In genomic region chr5:96322217-96322616, GRCh38 we compare ENCODE assay signal across 27 cellular contexts.
"Had no signal": no experiment of that assay in that cellular context is flagged by ENCODE, and none has a peak within 500 bp of the region (broad histone marks: within the 10 kb centered on the region; RNA-seq: fewer than 3 reads in every experiment).

No MANE protein-coding gene starts in this region.

- H3K27ac ChIP-seq: body of pancreas, cardiac muscle cell, neutrophil, pancreas, psoas muscle, right atrium auricular region, skin epidermis, upper lobe of right lung, VCaP had no signal

- FAIRE-seq: endometrium, pancreas had no signal

- ATAC-seq: activated CD4-positive, CD25-positive, alpha-beta regulatory T cell treated with anti-CD3 and anti-CD28 coated beads, Interleukin-2, amount 50 U/mL, for 24 hours; activated CD8-positive, alpha-beta memory T cell treated with anti-CD3 and anti-CD28 coated beads, Interleukin-2, amount 10 ng/mL, durations not matched to agents 7 days and 5 days; activated CD8-positive, alpha-beta T cell treated with anti-CD3 and anti-CD28 coated beads for 36 hours; activated naive CD8-positive, alpha-beta T cell treated with anti-CD3 and anti-CD28 coated beads, Interleukin-2, amount 50 U/mL, for 24 hours; body of pancreas; left ventricle myocardium superior; natural killer cell treated with Interleukin-12 subunit alpha and Interleukin-12 subunit beta and Interleukin-15 and Interleukin-18, amount 100 ng/mL, for 72 hours; pancreas; psoas muscle; stimulated activated effector memory CD8-positive, alpha-beta T cell treated with anti-CD3 and anti-CD28 coated beads, Interleukin-12 subunit alpha, Interleukin-12 subunit beta, amount 100 ng/mL, for 72 hours; upper lobe of right lung had no signal

- H3K4me1 ChIP-seq: body of pancreas, pancreas, right atrium auricular region, upper lobe of right lung had no signal

- H3K36me3 ChIP-seq: cardiac muscle cell, neutrophil, pancreas, right atrium auricular region, upper lobe of right lung had no signal

- H3K4me3 ChIP-seq: body of pancreas, cardiac muscle cell, pancreas, psoas muscle, right atrium auricular region, skin epidermis, upper lobe of right lung had no signal

- H3K9me3 ChIP-seq: body of pancreas, neutrophil, pancreas, psoas muscle, right atrium auricular region, upper lobe of right lung had no signal

- H3K27me3 ChIP-seq: body of pancreas, cardiac muscle cell, neutrophil, pancreas, right atrium auricular region, upper lobe of right lung had no signal

- DNase-seq: activated CD4-positive, alpha-beta T cell treated with anti-CD3 and anti-CD28 coated beads, Interleukin-2, amount 10 ng/mL, durations not matched to agents 7 days and 5 days; activated CD8-positive, alpha-beta memory T cell treated with anti-CD3 and anti-CD28 coated beads, Interleukin-2, amount 10 ng/mL, durations not matched to agents 7 days and 5 days; activated CD8-positive, alpha-beta T cell treated with anti-CD3 and anti-CD28 coated beads for 36 hours; activated gamma-delta T cell; activated naive CD4-positive, alpha-beta T cell treated with anti-CD3 and anti-CD28 coated beads, Interleukin-2, amount 50 U/mL, for 16 hours; activated naive CD8-positive, alpha-beta T cell treated with anti-CD3 and anti-CD28 coated beads, Interleukin-2, amount 50 U/mL, for 24 hours; activated T-cell treated with anti-CD3 and anti-CD28 coated beads for 4 hours; anterior cingulate cortex; body of pancreas; cortex of kidney; foreskin melanocyte; kidney glomerular epithelial cell; left ventricle myocardium superior; pancreas; psoas muscle; stimulated activated CD4-positive, alpha-beta T cell treated with anti-CD3 and anti-CD28 coated beads, Interleukin-1b, Interleukin-23, amount 100 ng/mL, for 48 hours; T-helper 2 cell; upper lobe of right lung had no signal
